In genomic region chr5:137833463-137833862, GRCh38 we compare ENCODE assay signal across 1 cellular context.
TF ChIP-seq lines count a peak whose summit lies in the region.

No MANE protein-coding gene starts in this region.

TF ChIP-seq in GM23338, 12 proteins besides CTCF, POLR2A, EP300 and RAD21 (continued from another document):
- TF ChIP-seq ZNF462 (CRISPR knock-in tag; IDR thresholded peaks at IDR 0.05) (no peak), POLR2AphosphoS5 (IDR thresholded peaks at IDR 0.05; ENCODE audit: low read depth) (no peak)
